In the genomic region with DNA sequence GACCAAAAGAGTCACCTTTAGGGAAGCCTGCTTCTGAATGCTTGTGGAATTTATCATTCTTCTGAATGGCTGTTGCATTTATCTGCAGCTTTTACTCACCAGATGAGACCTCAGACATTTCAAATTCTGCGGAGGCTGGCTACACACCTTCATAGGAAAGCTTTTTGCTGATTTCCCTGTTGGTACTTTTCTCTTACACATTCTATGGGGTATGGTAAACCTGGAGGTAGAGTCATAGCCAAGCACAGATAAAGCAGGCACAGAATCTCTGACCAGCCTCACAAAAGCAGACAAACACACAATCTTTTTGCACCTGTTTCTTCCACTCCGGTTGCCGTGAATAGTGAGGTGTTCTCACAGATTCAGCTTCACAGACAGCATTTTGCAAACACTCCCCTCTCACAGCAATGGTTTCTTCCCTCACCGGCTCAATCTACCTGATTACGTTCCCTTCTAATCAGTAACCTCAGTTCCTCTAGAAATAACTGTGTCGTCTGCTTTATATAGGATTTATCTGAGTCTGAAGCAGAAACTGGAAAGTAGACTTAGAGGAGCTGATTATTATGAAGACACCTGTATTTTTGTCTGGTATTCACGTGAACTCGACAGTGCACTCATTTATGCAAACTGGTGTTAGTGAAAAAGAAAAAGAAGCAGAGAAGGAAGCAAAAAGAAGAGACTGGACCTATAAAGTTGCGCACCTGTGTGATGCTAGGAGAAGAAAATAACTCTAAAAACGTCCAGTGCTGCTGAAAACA, we compare ENCODE assay signal across 27 cellular contexts.
A peak's percentile ranks its signal among the peaks of the same experiment; 100 is the strongest.
DNase-seq lines count a peak whose midpoint lies in the region; ATAC-seq, FAIRE-seq and TF ChIP-seq lines count a peak whose summit lies in the region.
"Had no signal": no experiment of that assay in that cellular context is flagged by ENCODE, and none has a peak within 500 bp of the region (broad histone marks: within the 10 kb centered on the region; RNA-seq: fewer than 3 reads in every experiment).

No MANE protein-coding gene starts in this region.

- H3K4me1 Mint-ChIP-seq in type B pancreatic cell (ENCODE audit: unreplicated experiment): peaks cover 7% of the 10 kb centered on the region
- H3K4me1 Mint-ChIP-seq: activated CD4-positive, alpha-beta T cell treated with anti-CD3 and anti-CD28 coated beads for 36 hours; stimulated activated memory B cell treated with anti-CD40 and anti-IgM and Interleukin-4, amounts not matched to agents 10 μg/mL and 1 μg/mL and 100 μg/mL, for 72 hours had no signal

- H2AFZ ChIP-seq in endothelial cell of umbilical vein (ENCODE audit: low read depth, low read length): no peak overlapping the region

- POLR2A ChIA-PET in endothelial cell of umbilical vein (lab: Charles Lee): no interaction called here

- intact Hi-C loops in Right ventricle myocardium superior (cut with DNase I): no loop called here
- intact Hi-C loops in endothelial cell of umbilical vein (cut with micrococcal nuclease): no loop called here

- DNase-seq in cardiac muscle cell (ENCODE audit: low read depth in 1 of 2, low spot score in 1 of 2) (peak in 1 of 2 donors; percentile 19), Right ventricle myocardium superior (no peak), NCI-H345 (lab: John Stamatoyannopoulos, UW) (peak; percentile 39), endothelial cell of umbilical vein (ENCODE audit: low read depth, low spot score) (no peak), type B pancreatic cell (ENCODE audit: extremely low spot score, unreplicated experiment) (no peak), pons (ENCODE audit: low spot score) (no peak), NCI-H2107 treated with DMSO at 0.1 percent for 48 hours (lab: John Stamatoyannopoulos, UW; ENCODE audit: unreplicated experiment) (no peak)
- DNase-seq: ACHN; activated CD4-positive, alpha-beta T cell treated with anti-CD3 and anti-CD28 coated beads for 36 hours; activated gamma-delta T cell treated with Interleukin-2 at 50 U/mL for 16 hours; EL; erythroblast; KG1; mesenchymal stem cell; NCI-H146; NCI-H2171 treated with DMSO at 0.1 percent for 48 hours; NCI-H774; spleen; stimulated activated CD4-positive, alpha-beta T cell treated with anti-CD3 and anti-CD28 coated beads, Interleukin-2, amount 100 ng/mL, for 48 hours; T-helper 1 cell had no signal

- no peak for TF ChIP-seq EP300 in gastroesophageal sphincter (IDR thresholded peaks at IDR 0.05)

- ATAC-seq in Right ventricle myocardium superior (ENCODE audit: poor library complexity): no peak
- ATAC-seq in gastroesophageal sphincter: no peak
- ATAC-seq: activated CD4-positive, alpha-beta T cell treated with anti-CD3 and anti-CD28 coated beads for 36 hours; body of pancreas; left lobe of liver; Panc1; stimulated activated memory B cell treated with anti-CD40 and anti-IgM and Interleukin-4, amounts not matched to agents 10 μg/mL and 1 μg/mL and 100 μg/mL, for 72 hours had no signal

- peaks cover 4% of the 10 kb centered on the region for H3K9me3 Mint-ChIP-seq in type B pancreatic cell
- H3K9me3 Mint-ChIP-seq: stimulated activated memory B cell treated with anti-CD40 and anti-IgM and Interleukin-4, amounts not matched to agents 10 μg/mL and 1 μg/mL and 100 μg/mL, for 72 hours had no signal

- H3K9ac ChIP-seq in endothelial cell of umbilical vein (replicated peaks; ENCODE audit: extremely low read depth, insufficient read depth, low read length): no peak overlapping the region

- no peak overlapping the region for H3K4me2 ChIP-seq in endothelial cell of umbilical vein (ENCODE audit: insufficient read depth, low read length)

- peak overlapping the region; percentile 51 for H3K27ac ChIP-seq in cardiac muscle cell
- no peak overlapping the region for H3K27ac ChIP-seq in endothelial cell of umbilical vein (ENCODE audit: insufficient read depth, low read depth, low read length)
- H3K27ac ChIP-seq in gastroesophageal sphincter: no peak overlapping the region
- H3K27ac ChIP-seq: body of pancreas, spleen, thoracic aorta had no signal

- H3K36me3 ChIP-seq in cardiac muscle cell: no peaks in the 10 kb centered on the region
- no peaks in the 10 kb centered on the region for H3K36me3 ChIP-seq in endothelial cell of umbilical vein (ENCODE audit: control insufficient read depth in 2 of 2, extremely low read depth in 1 of 2, insufficient read depth in 2 of 2, low read length in 2 of 2)
- H3K36me3 ChIP-seq in gastroesophageal sphincter: no peaks in the 10 kb centered on the region
- H3K36me3 ChIP-seq: spleen, thoracic aorta had no signal

- H3K9me1 ChIP-seq in endothelial cell of umbilical vein (replicated peaks; ENCODE audit: control insufficient read depth, extremely low read depth, insufficient read depth, low read length): no peaks in the 10 kb centered on the region

- TF ChIP-seq POLR2A in endothelial cell of umbilical vein (IDR thresholded peaks at IDR 0.05; ENCODE audit: low read depth, low read length) (no peak), gastroesophageal sphincter (IDR thresholded peaks at IDR 0.05) (no peak)

- dilution Hi-C loops in endothelial cell of umbilical vein (cut with MboI; ENCODE audit: extremely low pct_ligation_motif_present, low sequenced_read_pairs): no loop called here

- H3K4me1 ChIP-seq in cardiac muscle cell (ENCODE audit: low read depth) (peaks cover 22% of the 10 kb centered on the region), endothelial cell of umbilical vein (ENCODE audit: control insufficient read depth, extremely low read depth, insufficient read depth, low read length) (no peaks in the 10 kb centered on the region), gastroesophageal sphincter (no peaks in the 10 kb centered on the region)
- H3K4me1 ChIP-seq: body of pancreas, spleen had no signal

- H3K9me3 ChIP-seq in cardiac muscle cell (ENCODE audit: low read depth) (no peaks in the 10 kb centered on the region), endothelial cell of umbilical vein (replicated peaks; ENCODE audit: control insufficient read depth, insufficient read depth, low read length) (no peaks in the 10 kb centered on the region), gastroesophageal sphincter (no peaks in the 10 kb centered on the region)
- H3K9me3 ChIP-seq: body of pancreas, spleen, thoracic aorta had no signal

- H3K4me3 ChIP-seq in cardiac muscle cell (no peak overlapping the region), endothelial cell of umbilical vein (replicated peaks in 1 of 3; ENCODE audit: insufficient read depth in 1 of 3, low read depth in 1 of 3, low read length in 3 of 3) (no peak overlapping the region), gastroesophageal sphincter (no peak overlapping the region)
- H3K4me3 ChIP-seq: body of pancreas, spleen, thoracic aorta had no signal

- no peaks in the 10 kb centered on the region for H3K36me3 Mint-ChIP-seq in type B pancreatic cell
- H3K36me3 Mint-ChIP-seq: stimulated activated memory B cell treated with anti-CD40 and anti-IgM and Interleukin-4, amounts not matched to agents 10 μg/mL and 1 μg/mL and 100 μg/mL, for 72 hours had no signal

- peak overlapping the region; percentile 78 for H3K4me3 Mint-ChIP-seq in type B pancreatic cell
- H3K4me3 Mint-ChIP-seq: activated CD4-positive, alpha-beta T cell treated with anti-CD3 and anti-CD28 coated beads for 36 hours; stimulated activated memory B cell treated with anti-CD40 and anti-IgM and Interleukin-4, amounts not matched to agents 10 μg/mL and 1 μg/mL and 100 μg/mL, for 72 hours had no signal

- WGBS in gastroesophageal sphincter (ENCODE audit: low coverage in 1 of 2), 2 donors: 27 to 29% methylated on average over 6 to 7 of the region's 10 CpGs

- CTCF ChIA-PET in endothelial cell of umbilical vein (lab: Charles Lee): no interaction called here

- peaks cover 26% of the 10 kb centered on the region for H3K27me3 Mint-ChIP-seq in type B pancreatic cell
- H3K27me3 Mint-ChIP-seq: activated CD4-positive, alpha-beta T cell treated with anti-CD3 and anti-CD28 coated beads for 36 hours; stimulated activated memory B cell treated with anti-CD40 and anti-IgM and Interleukin-4, amounts not matched to agents 10 μg/mL and 1 μg/mL and 100 μg/mL, for 72 hours had no signal

- FAIRE-seq in endothelial cell of umbilical vein (lab: Jason Lieb, UNC): peak; percentile 4
- FAIRE-seq: TTC549 had no signal

- peak overlapping the region; percentile 6 for H3K27ac Mint-ChIP-seq in type B pancreatic cell
- H3K27ac Mint-ChIP-seq: activated CD4-positive, alpha-beta T cell treated with anti-CD3 and anti-CD28 coated beads for 36 hours; stimulated activated memory B cell treated with anti-CD40 and anti-IgM and Interleukin-4, amounts not matched to agents 10 μg/mL and 1 μg/mL and 100 μg/mL, for 72 hours had no signal

- no TSS peak for BruUV-seq in endothelial cell of umbilical vein (replicated peaks; lab: Mats Ljungman, UMichigan)

- H3K79me2 ChIP-seq in endothelial cell of umbilical vein (ENCODE audit: control insufficient read depth, insufficient read depth, low read length): no peaks in the 10 kb centered on the region

- H4K20me1 ChIP-seq in endothelial cell of umbilical vein (replicated peaks; ENCODE audit: control insufficient read depth, extremely low read depth, insufficient read depth, low read length): no peaks in the 10 kb centered on the region

- H3K27me3 ChIP-seq in cardiac muscle cell (no peaks in the 10 kb centered on the region), endothelial cell of umbilical vein (ENCODE audit: control insufficient read depth in 2 of 2, insufficient read depth in 2 of 2, low read length in 2 of 2) (no peaks in the 10 kb centered on the region), gastroesophageal sphincter (no peaks in the 10 kb centered on the region)
- H3K27me3 ChIP-seq: body of pancreas, spleen had no signal

- no peak for TF ChIP-seq CTCF in cardiac muscle cell (IDR thresholded peaks at IDR 0.05; ENCODE audit: low read depth, low read length)
- TF ChIP-seq CTCF in endothelial cell of umbilical vein (IDR thresholded peaks at IDR 0.05; ENCODE audit: extremely low read depth in 1 of 2, insufficient read depth in 1 of 2, low read depth in 1 of 2, low read length in 2 of 2): no peak
- TF ChIP-seq CTCF in type B pancreatic cell (conservative IDR thresholded peaks at IDR 0.05): no peak
- TF ChIP-seq CTCF in gastroesophageal sphincter (IDR thresholded peaks at IDR 0.05): no peak

TF ChIP-seq in endothelial cell of umbilical vein, 7 proteins besides CTCF, POLR2A, EP300 and RAD21 (continues in another document):
- TF ChIP-seq FOS (IDR thresholded peaks at IDR 0.05; ENCODE audit: borderline replicate concordance, insufficient read depth, low read length): no peak
- TF ChIP-seq POLR2AphosphoS5 (IDR thresholded peaks at IDR 0.05; ENCODE audit: insufficient read depth, low read depth, low read length): no peak
- TF ChIP-seq EZH2 (IDR thresholded peaks at IDR 0.05; ENCODE audit: borderline replicate concordance, low read depth, low read length, severe bottlenecking): no peak
- no peak for TF ChIP-seq MYC (IDR thresholded peaks at IDR 0.05; ENCODE audit: low read depth, low read length)
- TF ChIP-seq, protein P1, sequence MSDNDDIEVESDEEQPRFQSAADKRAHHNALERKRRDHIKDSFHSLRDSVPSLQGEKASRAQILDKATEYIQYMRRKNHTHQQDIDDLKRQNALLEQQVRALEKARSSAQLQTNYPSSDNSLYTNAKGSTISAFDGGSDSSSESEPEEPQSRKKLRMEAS (IDR thresholded peaks at IDR 0.05; ENCODE audit: insufficient read depth, insufficient read length): no peak
- TF ChIP-seq GATA2 (IDR thresholded peaks at IDR 0.05; ENCODE audit: insufficient read depth, insufficient read length, low read depth, low read length): no peak
